In genomic region chr2:219886615-219887014, GRCh38 we compare ENCODE assay signal across 24 cellular contexts.
A peak's percentile ranks its signal among the peaks of the same experiment; 100 is the strongest.
DNase-seq lines count a peak whose midpoint lies in the region; ATAC-seq and TF ChIP-seq lines count a peak whose summit lies in the region.
"Had no signal": no experiment of that assay in that cellular context is flagged by ENCODE, and none has a peak within 500 bp of the region (broad histone marks: within the 10 kb centered on the region; RNA-seq: fewer than 3 reads in every experiment).

No MANE protein-coding gene starts in this region.

- no CpG with 5 or more reads among the region's 2 CpGs for WGBS in mesendoderm (ENCODE audit: extremely low coverage, insufficient coverage, low lambda C conversion rate)
- 78 to 83% methylated on average over 2 of the region's 2 CpGs for WGBS in sigmoid colon, 2 donors

- H3K27me3 ChIP-seq in HCT116 (ENCODE audit: insufficient read depth, low read length) (no peaks in the 10 kb centered on the region), WERI-Rb-1 (ENCODE audit: insufficient read depth, low read depth, severe bottlenecking) (no peaks in the 10 kb centered on the region), mesendoderm (ENCODE audit: insufficient read depth, low read length, poor library complexity) (no peaks in the 10 kb centered on the region), sigmoid colon (no peaks in the 10 kb centered on the region)
- H3K27me3 ChIP-seq: transverse colon had no signal

- no peak overlapping the region for H3K4ac ChIP-seq in mesendoderm (ENCODE audit: low read depth, low read length)

- BruUV-seq in HCT116 (replicated peaks; lab: Mats Ljungman, UMichigan), result no TSS peak

- TF ChIP-seq EP300 in sigmoid colon (IDR thresholded peaks at IDR 0.05), result no peak

- H3K9me3 ChIP-seq in HCT116 (ENCODE audit: control insufficient read depth in 1 of 2, insufficient read depth in 1 of 2, low read depth in 1 of 2, low read length in 2 of 2) (no peaks in the 10 kb centered on the region), WERI-Rb-1 (ENCODE audit: severe bottlenecking) (no peaks in the 10 kb centered on the region), sigmoid colon (no peaks in the 10 kb centered on the region)
- H3K9me3 ChIP-seq: esophagus squamous epithelium, mucosa of descending colon, pancreas, transverse colon had no signal

- no peak overlapping the region for H3K4me3 Mint-ChIP-seq in stimulated activated effector memory CD8-positive, alpha-beta T cell treated with anti-CD3 and anti-CD28 coated beads, Interleukin-12 subunit alpha, Interleukin-12 subunit beta, amount 100 ng/mL, for 72 hours
- H3K4me3 Mint-ChIP-seq: activated CD8-positive, alpha-beta memory T cell treated with anti-CD3 and anti-CD28 coated beads, Interleukin-2, amount 10 ng/mL, durations not matched to agents 7 days and 5 days; dendritic cell treated with granulocyte-macrophage colony-stimulating factor and Interleukin-4, amounts not matched to agents 40 ng/mL and 50 ng/mL, for 4 days; stimulated activated naive B cell treated with anti-CD40 and anti-IgM and Interleukin-4, amounts not matched to agents 10 μg/mL and 1 μg/mL and 100 μg/mL, for 72 hours; T-helper 1 cell treated with Interleukin-12 subunit alpha and Interleukin-12 subunit beta and Interleukin-4 antibody, amounts not matched to agents 30 μg/mL and 1 μg/mL, for 36 hours had no signal

- H4K8ac ChIP-seq in mesendoderm (ENCODE audit: low read depth, low read length), result no peak overlapping the region

- TF ChIP-seq CTCF in HCT116 (IDR thresholded peaks at IDR 0.05 in 2 of 3, conservative IDR thresholded peaks at IDR 0.05 in 1 of 3; ENCODE audit: borderline replicate concordance in 1 of 3, insufficient read depth in 1 of 3, low read depth in 2 of 3, low read length in 2 of 3), result peak in 1 of 3 experiments; percentile 17; a peak in 1 of 6 replicates
- peak; percentile 43 for TF ChIP-seq CTCF in WERI-Rb-1 (IDR thresholded peaks at IDR 0.05; ENCODE audit: low read depth, low read length)
- TF ChIP-seq CTCF in sigmoid colon (IDR thresholded peaks at IDR 0.05), result no peak

- H3K56ac ChIP-seq in mesendoderm (ENCODE audit: low read length), result no peak overlapping the region

- intact Hi-C loops in HCT116 (cut with micrococcal nuclease), result no loop called here
- intact Hi-C loops in sigmoid colon (cut with DNase I), result no loop called here

- H3K9me2 ChIP-seq in HCT116 (ENCODE audit: insufficient read depth), result no peaks in the 10 kb centered on the region

- DNase-seq in DMS 273 (lab: John Stamatoyannopoulos, UW; ENCODE audit: unreplicated experiment) (peak; percentile 19), DMS 273 treated with DMSO at 0.1 percent for 48 hours (lab: John Stamatoyannopoulos, UW) (no peak), HCT116 (ENCODE audit: low read depth, low spot score) (no peak), WERI-Rb-1 (no peak), mesendoderm (peak; percentile 60), sigmoid colon (no peak)
- no peak for DNase-seq in stimulated activated effector memory CD8-positive, alpha-beta T cell treated with anti-CD3 and anti-CD28 coated beads, Interleukin-12 subunit alpha, Interleukin-12 subunit beta, amount 100 ng/mL, for 72 hours (ENCODE audit: low spot score in 2 of 2)
- DNase-seq: activated CD8-positive, alpha-beta memory T cell treated with anti-CD3 and anti-CD28 coated beads, Interleukin-2, amount 10 ng/mL, durations not matched to agents 7 days and 5 days; activated effector memory CD4-positive, alpha-beta T cell treated with Interleukin-2 at 50 U/mL for 16 hours; esophagus squamous epithelium; Karpas-422; left cardiac atrium; mucosa of descending colon; NCI-H1694 treated with DMSO at 0.1 percent for 48 hours; NCI-H69; pancreas; stimulated activated naive B cell treated with anti-CD40 and anti-IgM and Interleukin-4, amounts not matched to agents 10 μg/mL and 1 μg/mL and 100 μg/mL, for 72 hours; transverse colon had no signal

- CTCF ChIA-PET in HCT116 (lab: Charles Lee), result no interaction called here

- H3K27ac Mint-ChIP-seq in stimulated activated effector memory CD8-positive, alpha-beta T cell treated with anti-CD3 and anti-CD28 coated beads, Interleukin-12 subunit alpha, Interleukin-12 subunit beta, amount 100 ng/mL, for 72 hours, result no peak overlapping the region
- H3K27ac Mint-ChIP-seq: activated CD8-positive, alpha-beta memory T cell treated with anti-CD3 and anti-CD28 coated beads, Interleukin-2, amount 10 ng/mL, durations not matched to agents 7 days and 5 days; dendritic cell treated with granulocyte-macrophage colony-stimulating factor and Interleukin-4, amounts not matched to agents 40 ng/mL and 50 ng/mL, for 4 days; stimulated activated naive B cell treated with anti-CD40 and anti-IgM and Interleukin-4, amounts not matched to agents 10 μg/mL and 1 μg/mL and 100 μg/mL, for 72 hours; T-helper 1 cell treated with Interleukin-12 subunit alpha and Interleukin-12 subunit beta and Interleukin-4 antibody, amounts not matched to agents 30 μg/mL and 1 μg/mL, for 36 hours had no signal

- H4K20me1 ChIP-seq in HCT116 (ENCODE audit: insufficient read depth), result no peaks in the 10 kb centered on the region

- no peak overlapping the region for H2AFZ ChIP-seq in HCT116 (ENCODE audit: low read depth, low read length, poor library complexity, severe bottlenecking)

- H3K9me3 Mint-ChIP-seq in stimulated activated effector memory CD8-positive, alpha-beta T cell treated with anti-CD3 and anti-CD28 coated beads, Interleukin-12 subunit alpha, Interleukin-12 subunit beta, amount 100 ng/mL, for 72 hours, result peaks cover 2% of the 10 kb centered on the region
- H3K9me3 Mint-ChIP-seq: dendritic cell treated with granulocyte-macrophage colony-stimulating factor and Interleukin-4, amounts not matched to agents 40 ng/mL and 50 ng/mL, for 4 days; T-helper 1 cell treated with Interleukin-12 subunit alpha and Interleukin-12 subunit beta and Interleukin-4 antibody, amounts not matched to agents 30 μg/mL and 1 μg/mL, for 36 hours had no signal

- RAD21 ChIA-PET in HCT116 (lab: Charles Lee; ENCODE audit: low non-redundant PET in 1 of 2, low total read pairs in 2 of 2, uncharacterized antibody in 2 of 2, unreplicated experiment in 2 of 2), result no interaction called here

- no peak overlapping the region for H2AK5ac ChIP-seq in mesendoderm (ENCODE audit: low read length)

- H4K5ac ChIP-seq in mesendoderm (ENCODE audit: low read length), result no peak overlapping the region

- H3K36me3 ChIP-seq in HCT116 (ENCODE audit: control insufficient read depth in 1 of 2, insufficient read depth in 2 of 2, low read length in 2 of 2) (no peaks in the 10 kb centered on the region), WERI-Rb-1 (no peaks in the 10 kb centered on the region), mesendoderm (ENCODE audit: control insufficient read depth, insufficient read depth, low read length) (no peaks in the 10 kb centered on the region), sigmoid colon (no peaks in the 10 kb centered on the region)
- H3K36me3 ChIP-seq: esophagus squamous epithelium, pancreas, transverse colon had no signal

- H3K4me2 ChIP-seq in HCT116 (ENCODE audit: low read length) (no peak overlapping the region), mesendoderm (ENCODE audit: low read length) (no peak overlapping the region)
- H3K4me2 ChIP-seq: smooth muscle cell had no signal

- no peak overlapping the region for H3K27ac ChIP-seq in HCT116 (ENCODE audit: low read depth, low read length)
- H3K27ac ChIP-seq in WERI-Rb-1, result no peak overlapping the region
- no peak overlapping the region for H3K27ac ChIP-seq in mesendoderm (ENCODE audit: low read depth, low read length)
- no peak overlapping the region for H3K27ac ChIP-seq in sigmoid colon
- H3K27ac ChIP-seq: 22Rv1, esophagus squamous epithelium, HL-60, pancreas, transverse colon had no signal

- H3K18ac ChIP-seq in mesendoderm (ENCODE audit: low read length), result no peak overlapping the region

- H2BK120ac ChIP-seq in mesendoderm (ENCODE audit: low read depth, low read length), result no peak overlapping the region

- H3K9ac ChIP-seq in HCT116 (ENCODE audit: low read length) (no peak overlapping the region), mesendoderm (ENCODE audit: low read length) (no peak overlapping the region)

- no peak for TF ChIP-seq POLR2A in HCT116 (IDR thresholded peaks at IDR 0.05; ENCODE audit: borderline replicate concordance, extremely low read depth, insufficient read depth, insufficient read length)
- no peak for TF ChIP-seq POLR2A in sigmoid colon (IDR thresholded peaks at IDR 0.05)

- H2BK15ac ChIP-seq in mesendoderm (replicated peaks; ENCODE audit: low read depth), result no peak overlapping the region

- POLR2A ChIA-PET in HCT116 (lab: Charles Lee), result interaction anchor here (0.6 kb wide), 1 partner anchor 1690 kb away, joined by 3 read pairs; no protein-coding TSS in a partner anchor

- no peaks in the 10 kb centered on the region for H3K36me3 Mint-ChIP-seq in stimulated activated effector memory CD8-positive, alpha-beta T cell treated with anti-CD3 and anti-CD28 coated beads, Interleukin-12 subunit alpha, Interleukin-12 subunit beta, amount 100 ng/mL, for 72 hours
- H3K36me3 Mint-ChIP-seq: activated CD8-positive, alpha-beta memory T cell treated with anti-CD3 and anti-CD28 coated beads, Interleukin-2, amount 10 ng/mL, durations not matched to agents 7 days and 5 days; stimulated activated naive B cell treated with anti-CD40 and anti-IgM and Interleukin-4, amounts not matched to agents 10 μg/mL and 1 μg/mL and 100 μg/mL, for 72 hours had no signal

- TF ChIP-seq RAD21 in HCT116 (IDR thresholded peaks at IDR 0.05; ENCODE audit: low read depth), result peak; percentile 26

- H3K4me3 ChIP-seq in HCT116 (replicated peaks in 1 of 2; ENCODE audit: low read depth in 1 of 2, low read length in 2 of 2) (no peak overlapping the region), WERI-Rb-1 (ENCODE audit: low read depth, low read length) (no peak overlapping the region), mesendoderm (ENCODE audit: low read length) (no peak overlapping the region), sigmoid colon (no peak overlapping the region)
- H3K4me3 ChIP-seq: esophagus squamous epithelium, mucosa of descending colon, pancreas, smooth muscle cell, transverse colon had no signal

- ATAC-seq in HCT116, result peak; percentile 61
- no peak for ATAC-seq in stimulated activated effector memory CD8-positive, alpha-beta T cell treated with anti-CD3 and anti-CD28 coated beads, Interleukin-12 subunit alpha, Interleukin-12 subunit beta, amount 100 ng/mL, for 72 hours
- ATAC-seq in HG02623 (IDR thresholded peaks at IDR 0.05; ENCODE audit: unreplicated experiment), result no peak
- ATAC-seq: activated CD8-positive, alpha-beta memory T cell treated with anti-CD3 and anti-CD28 coated beads, Interleukin-2, amount 10 ng/mL, durations not matched to agents 7 days and 5 days; left cardiac atrium; mucosa of descending colon; pancreas; stimulated activated naive B cell treated with anti-CD40 and anti-IgM and Interleukin-4, amounts not matched to agents 10 μg/mL and 1 μg/mL and 100 μg/mL, for 72 hours had no signal

- H2BK5ac ChIP-seq in mesendoderm (ENCODE audit: low read length), result no peak overlapping the region

- H3K23ac ChIP-seq in mesendoderm (ENCODE audit: low read length), result no peak overlapping the region

- H3K4me1 Mint-ChIP-seq in stimulated activated effector memory CD8-positive, alpha-beta T cell treated with anti-CD3 and anti-CD28 coated beads, Interleukin-12 subunit alpha, Interleukin-12 subunit beta, amount 100 ng/mL, for 72 hours, result no peaks in the 10 kb centered on the region
- H3K4me1 Mint-ChIP-seq: activated CD8-positive, alpha-beta memory T cell treated with anti-CD3 and anti-CD28 coated beads, Interleukin-2, amount 10 ng/mL, durations not matched to agents 7 days and 5 days; stimulated activated naive B cell treated with anti-CD40 and anti-IgM and Interleukin-4, amounts not matched to agents 10 μg/mL and 1 μg/mL and 100 μg/mL, for 72 hours had no signal

- no peaks in the 10 kb centered on the region for H3K79me2 ChIP-seq in HCT116 (ENCODE audit: insufficient read depth, low read length)
- H3K79me2 ChIP-seq in mesendoderm (ENCODE audit: control insufficient read depth, insufficient read depth, low read length), result no peaks in the 10 kb centered on the region

- H3K4me1 ChIP-seq in HCT116 (ENCODE audit: control insufficient read depth in 1 of 2, insufficient read depth in 2 of 2, low read length in 2 of 2) (no peaks in the 10 kb centered on the region), mesendoderm (ENCODE audit: control insufficient read depth, low read depth, low read length) (no peaks in the 10 kb centered on the region), sigmoid colon (no peaks in the 10 kb centered on the region)
- H3K4me1 ChIP-seq: esophagus squamous epithelium, pancreas, transverse colon had no signal

- no peaks in the 10 kb centered on the region for H3K79me1 ChIP-seq in mesendoderm (ENCODE audit: low read length)

Comparison
In these comparisons a context has a peak if more than half of its experiments do, and no peak if none do; other contexts are left out.
1. DNase-seq: peak in DMS 273 (single experiment) and mesendoderm (single experiment); none in DMS 273 treated with DMSO at 0.1 percent for 48 hours (single experiment), HCT116 (single experiment), WERI-Rb-1 (single experiment), sigmoid colon (single experiment) and stimulated activated effector memory CD8-positive, alpha-beta T cell treated with anti-CD3 and anti-CD28 coated beads, Interleukin-12 subunit alpha, Interleukin-12 subunit beta, amount 100 ng/mL, for 72 hours (0 of 2).